ENCODE assay signal across 11 cellular contexts in the genomic region with DNA sequence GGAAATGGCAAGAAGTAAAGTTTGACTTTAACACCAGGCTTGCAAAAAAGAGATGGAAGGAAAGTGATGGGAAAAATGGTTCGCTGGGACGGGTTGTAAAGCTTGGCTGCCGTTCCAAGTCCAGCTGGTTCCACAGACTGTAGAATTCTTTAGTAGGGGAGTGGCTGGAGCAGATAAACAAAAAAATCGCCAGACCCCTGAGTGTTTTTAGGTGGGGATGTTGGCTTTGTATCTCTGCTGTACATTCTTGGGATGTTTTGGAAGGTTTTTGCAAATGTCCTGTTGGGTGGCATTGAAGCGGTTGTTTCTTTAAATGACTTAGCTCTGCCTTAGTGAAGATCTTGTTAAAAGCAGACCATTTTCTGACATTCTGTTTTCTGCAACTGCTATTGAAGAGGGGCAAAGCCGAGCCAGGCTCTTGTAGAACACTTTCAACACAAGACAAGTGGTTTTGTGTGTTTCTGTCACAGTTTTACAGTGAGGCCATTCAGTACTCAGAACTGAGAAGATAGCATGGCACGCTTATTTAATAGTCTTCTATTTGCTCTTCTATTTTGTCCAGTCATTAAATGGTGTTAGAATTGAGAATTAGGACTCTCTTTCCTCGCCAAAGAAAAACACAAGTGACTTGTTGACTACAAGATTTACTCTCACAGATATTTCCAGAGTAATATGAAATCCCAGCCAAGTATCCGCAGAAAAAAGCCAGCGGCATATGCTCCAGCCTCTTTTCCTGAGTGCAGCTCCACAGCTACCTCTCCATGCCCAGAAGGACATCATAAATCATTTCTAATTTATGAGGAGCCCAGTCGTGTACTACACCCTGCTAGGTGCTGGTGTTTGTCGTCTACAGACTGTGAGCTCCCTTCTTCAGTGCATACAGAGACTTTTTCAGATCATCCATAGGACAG.
DNase-seq lines count a peak whose midpoint lies in the region; ATAC-seq, FAIRE-seq and TF ChIP-seq lines count a peak whose summit lies in the region.
"Had no signal": no experiment of that assay in that cellular context is flagged by ENCODE, and none has a peak within 500 bp of the region (broad histone marks: within the 10 kb centered on the region; RNA-seq: fewer than 3 reads in every experiment).

No MANE protein-coding gene starts in this region.

- DNase-seq in HEK293T (ENCODE audit: extremely low spot score) (peak; percentile 60), astrocyte (ENCODE audit: low read depth) (peak; percentile 16), smooth muscle cell (lab: John Stamatoyannopoulos, UW; ENCODE audit: unreplicated experiment) (no peak), HUDEP-2 (lab: John Stamatoyannopoulos, UW; ENCODE audit: unreplicated experiment in 76 of 76) (no peak)
- DNase-seq in activated CD4-positive, alpha-beta T cell treated with anti-CD3 and anti-CD28 coated beads, Interleukin-2, amount 50 U/mL, for 1 hour, result no peak
- DNase-seq in activated CD4-positive, alpha-beta T cell treated with anti-CD3 and anti-CD28 coated beads for 1 hour, result no peak
- DNase-seq: activated CD4-positive, alpha-beta T cell treated with anti-CD3 and anti-CD28 coated beads for 36 hours; GF-D8; kidney glomerular epithelial cell had no signal

- no peak overlapping the region for H2AFZ ChIP-seq in astrocyte (ENCODE audit: low read depth, low read length)
- H2AFZ ChIP-seq in smooth muscle cell (ENCODE audit: low read depth), result no peak overlapping the region

- H3K4me2 ChIP-seq in astrocyte (ENCODE audit: low read length) (peak overlapping the region; percentile 31), smooth muscle cell (peak overlapping the region; percentile 81)

- H3K4me3 Mint-ChIP-seq in astrocyte (ENCODE audit: unreplicated experiment), result no peak overlapping the region
- H3K4me3 Mint-ChIP-seq: activated CD4-positive, alpha-beta T cell treated with anti-CD3 and anti-CD28 coated beads for 36 hours had no signal

- no peak overlapping the region for H3K9ac ChIP-seq in astrocyte (ENCODE audit: low read length)
- peak overlapping the region; percentile 45; the same call in 1 of the 2 replicates for H3K9ac ChIP-seq in iPS-20b (ENCODE audit: low read depth, low read length)
- no peak overlapping the region for H3K9ac ChIP-seq in smooth muscle cell (ENCODE audit: low read depth)

- ATAC-seq in GM18909 (IDR thresholded peaks at IDR 0.05; ENCODE audit: poor library complexity, unreplicated experiment), result no peak
- ATAC-seq: activated CD4-positive, alpha-beta T cell treated with anti-CD3 and anti-CD28 coated beads for 36 hours had no signal

- CTCF ChIA-PET in HEK293T (lab: Yijun Ruan, JAX), result interaction anchor here (0.7 kb wide), 1 partner anchor 10 kb away, joined by 3 read pairs; no protein-coding TSS in a partner anchor

- H3K79me2 ChIP-seq in astrocyte (ENCODE audit: insufficient read depth, low read length) (peaks cover 13% of the 10 kb centered on the region), smooth muscle cell (ENCODE audit: low read depth) (peaks cover 51% of the 10 kb centered on the region)

- TF ChIP-seq CTCF in astrocyte (IDR thresholded peaks at IDR 0.05; ENCODE audit: insufficient read depth, low read depth, low read length) (no peak), smooth muscle cell (IDR thresholded peaks at IDR 0.05; ENCODE audit: borderline replicate concordance, insufficient read depth, poor library complexity, severe bottlenecking) (no peak)

- peaks cover 2% of the 10 kb centered on the region for H3K9me3 Mint-ChIP-seq in astrocyte (ENCODE audit: unreplicated experiment)

- peaks cover 27% of the 10 kb centered on the region for H3F3A ChIP-seq in smooth muscle cell (ENCODE audit: low read depth)

- H3K27me3 ChIP-seq in astrocyte (ENCODE audit: insufficient read depth, low read length), result no peaks in the 10 kb centered on the region
- no peaks in the 10 kb centered on the region for H3K27me3 ChIP-seq in iPS-20b (ENCODE audit: insufficient read depth, low read length)
- H3K27me3 ChIP-seq in smooth muscle cell (ENCODE audit: low read depth), result no peaks in the 10 kb centered on the region

- WGBS in smooth muscle cell (ENCODE audit: low lambda C conversion rate), result 21% methylated on average over 12 of the region's 12 CpGs

- peaks cover 3% of the 10 kb centered on the region for H3K36me3 Mint-ChIP-seq in astrocyte (ENCODE audit: low read depth, unreplicated experiment)

- peaks cover 36% of the 10 kb centered on the region for H3K4me1 Mint-ChIP-seq in astrocyte (ENCODE audit: low read depth, unreplicated experiment)

- H3K4me3 ChIP-seq in astrocyte (ENCODE audit: insufficient read depth, low read depth, low read length) (no peak overlapping the region), iPS-20b (ENCODE audit: low read length) (no peak overlapping the region), smooth muscle cell (peak overlapping the region; percentile 9)

- POLR2A ChIA-PET in HEK293T (lab: Yijun Ruan, JAX), result interaction anchor here (1.1 to 4.8 kb wide), 2 partner anchors 66 to 99 kb away, joined by 3 to 16 read pairs; a partner anchor contains a TSS

- H3K27ac Mint-ChIP-seq in astrocyte (ENCODE audit: unreplicated experiment), result no peak overlapping the region
- H3K27ac Mint-ChIP-seq: activated CD4-positive, alpha-beta T cell treated with anti-CD3 and anti-CD28 coated beads for 36 hours had no signal

- H3K36me3 ChIP-seq in astrocyte (ENCODE audit: insufficient read depth, low read length) (no peaks in the 10 kb centered on the region), iPS-20b (ENCODE audit: insufficient read depth, low read depth, low read length) (no peaks in the 10 kb centered on the region), smooth muscle cell (ENCODE audit: low read depth) (no peaks in the 10 kb centered on the region)

- H3K9me3 ChIP-seq in astrocyte (ENCODE audit: insufficient read depth, low read depth, low read length), result no peaks in the 10 kb centered on the region
- H3K9me3 ChIP-seq in iPS-20b (ENCODE audit: insufficient read depth, low read depth, low read length), result no peaks in the 10 kb centered on the region
- H3K9me3 ChIP-seq in smooth muscle cell (replicated peaks; ENCODE audit: low read depth), result no peaks in the 10 kb centered on the region

- H3K27ac ChIP-seq in astrocyte (ENCODE audit: low read depth, low read length), result no peak overlapping the region
- peak overlapping the region; percentile 18 for H3K27ac ChIP-seq in iPS-20b (ENCODE audit: low read length)
- peak overlapping the region; percentile 58 for H3K27ac ChIP-seq in smooth muscle cell (ENCODE audit: low read depth)

- H3K4me1 ChIP-seq in astrocyte (ENCODE audit: insufficient read depth, low read length), result peaks cover 36% of the 10 kb centered on the region
- H3K4me1 ChIP-seq in iPS-20b (ENCODE audit: insufficient read depth, low read length), result peaks cover 52% of the 10 kb centered on the region
- peaks cover 49% of the 10 kb centered on the region for H3K4me1 ChIP-seq in smooth muscle cell (ENCODE audit: low read depth)

- H4K20me1 ChIP-seq in astrocyte (ENCODE audit: insufficient read depth, low read length) (peaks cover 12% of the 10 kb centered on the region), smooth muscle cell (ENCODE audit: low read depth) (no peaks in the 10 kb centered on the region)

- no peak for FAIRE-seq in astrocyte (lab: Jason Lieb, UNC)

- no peaks in the 10 kb centered on the region for H3K27me3 Mint-ChIP-seq in astrocyte (ENCODE audit: low read depth, unreplicated experiment)
- H3K27me3 Mint-ChIP-seq: activated CD4-positive, alpha-beta T cell treated with anti-CD3 and anti-CD28 coated beads for 36 hours had no signal

TF ChIP-seq in HEK293T, 16 proteins besides CTCF, POLR2A, EP300 and RAD21:
- TF ChIP-seq, protein P1, sequence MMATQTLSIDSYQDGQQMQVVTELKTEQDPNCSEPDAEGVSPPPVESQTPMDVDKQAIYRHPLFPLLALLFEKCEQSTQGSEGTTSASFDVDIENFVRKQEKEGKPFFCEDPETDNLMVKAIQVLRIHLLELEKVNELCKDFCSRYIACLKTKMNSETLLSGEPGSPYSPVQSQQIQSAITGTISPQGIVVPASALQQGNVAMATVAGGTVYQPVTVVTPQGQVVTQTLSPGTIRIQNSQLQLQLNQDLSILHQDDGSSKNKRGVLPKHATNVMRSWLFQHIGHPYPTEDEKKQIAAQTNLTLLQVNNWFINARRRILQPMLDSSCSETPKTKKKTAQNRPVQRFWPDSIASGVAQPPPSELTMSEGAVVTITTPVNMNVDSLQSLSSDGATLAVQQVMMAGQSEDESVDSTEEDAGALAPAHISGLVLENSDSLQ (IDR thresholded peaks at IDR 0.05), result peak; percentile 90
- TF ChIP-seq CTBP1 (IDR thresholded peaks at IDR 0.05; ENCODE audit: borderline replicate concordance), result no peak

Comparison
In these comparisons a context has a peak if more than half of its experiments do, and no peak if none do; other contexts are left out.
1. DNase-seq: peak in HEK293T (single experiment) and astrocyte (single experiment); none in smooth muscle cell (single experiment), activated CD4-positive, alpha-beta T cell treated with anti-CD3 and anti-CD28 coated beads, Interleukin-2, amount 50 U/mL, for 1 hour (single experiment), HUDEP-2 (0 of 76) and activated CD4-positive, alpha-beta T cell treated with anti-CD3 and anti-CD28 coated beads for 1 hour (single experiment).